In the genomic region with DNA sequence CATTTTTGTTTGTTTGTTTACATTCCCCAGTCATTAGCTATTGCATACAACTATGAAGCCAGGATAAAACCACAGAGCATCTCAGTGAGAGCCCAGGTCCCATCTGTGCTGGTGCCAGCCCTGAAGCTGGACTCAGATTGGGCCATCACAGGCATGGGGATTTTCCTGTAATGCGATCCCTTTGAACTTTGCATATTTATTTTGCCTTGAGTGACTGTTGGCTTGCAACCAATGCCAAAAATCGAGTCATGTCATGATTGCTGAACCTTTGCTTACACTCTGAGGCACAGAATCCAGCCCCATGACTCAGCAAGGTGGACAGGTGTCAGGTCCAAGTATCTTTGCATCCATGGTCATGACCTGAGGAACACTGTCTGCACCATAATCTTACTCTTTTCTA, we compare ENCODE assay signal across 15 cellular contexts. TPM values are rescaled to one million over a fixed set of nuclear protein-coding genes. Genes with fewer than 3 reads are reported as not detected.
DNase-seq lines count a peak whose midpoint lies in the region; FAIRE-seq and TF ChIP-seq lines count a peak whose summit lies in the region.
"Had no signal": no experiment of that assay in that cellular context is flagged by ENCODE, and none has a peak within 500 bp of the region (broad histone marks: within the 10 kb centered on the region; RNA-seq: fewer than 3 reads in every experiment).

No MANE protein-coding gene starts in this region.

- H3K9me3 Mint-ChIP-seq in T-helper 1 cell treated with Interleukin-12 subunit alpha and Interleukin-12 subunit beta and Interleukin-4 antibody, amounts not matched to agents 30 μg/mL and 1 μg/mL, for 36 hours, result peaks cover 14% of the 10 kb centered on the region

- H3K4me1 Mint-ChIP-seq in T-helper 1 cell treated with Interleukin-12 subunit alpha and Interleukin-12 subunit beta and Interleukin-4 antibody, amounts not matched to agents 30 μg/mL and 1 μg/mL, for 36 hours (ENCODE audit: low read depth), result peaks cover 38% of the 10 kb centered on the region

- no peaks in the 10 kb centered on the region for H3K27me3 Mint-ChIP-seq in T-helper 1 cell treated with Interleukin-12 subunit alpha and Interleukin-12 subunit beta and Interleukin-4 antibody, amounts not matched to agents 30 μg/mL and 1 μg/mL, for 36 hours (ENCODE audit: low read depth)
- H3K27me3 Mint-ChIP-seq: IgD-negative memory B cell had no signal

- no peak overlapping the region for H3K4me3 Mint-ChIP-seq in T-helper 1 cell treated with Interleukin-12 subunit alpha and Interleukin-12 subunit beta and Interleukin-4 antibody, amounts not matched to agents 30 μg/mL and 1 μg/mL, for 36 hours
- H3K4me3 Mint-ChIP-seq: activated T-cell treated with anti-CD3 and anti-CD28 coated beads, Interleukin-2, amount 50 U/mL, for 4 hours; IgD-negative memory B cell had no signal

- no peak for FAIRE-seq in urothelium cell line (lab: Jason Lieb, UNC)

- peaks cover 11% of the 10 kb centered on the region for H3K36me3 Mint-ChIP-seq in T-helper 1 cell treated with Interleukin-12 subunit alpha and Interleukin-12 subunit beta and Interleukin-4 antibody, amounts not matched to agents 30 μg/mL and 1 μg/mL, for 36 hours (ENCODE audit: low read depth)
- H3K36me3 Mint-ChIP-seq: IgD-negative memory B cell had no signal

- no peak for TF ChIP-seq CTCF in foreskin fibroblast (IDR thresholded peaks at IDR 0.05; ENCODE audit: low read depth, low read length)

- DNase-seq in T-helper 1 cell (no peak), RPMI7951 (ENCODE audit: low read depth) (peak; percentile 57), foreskin fibroblast (peak; percentile 3 to 6), urothelium cell line (ENCODE audit: low spot score) (peak; percentile 26), epidermal melanocyte (ENCODE audit: insufficient read length, low spot score) (no peak), NCI-H1694 treated with DMSO at 0.1 percent for 48 hours (lab: John Stamatoyannopoulos, UW) (no peak), SHP77 treated with DMSO at 0.1 percent for 48 hours (lab: John Stamatoyannopoulos, UW) (no peak)
- DNase-seq: activated CD4-positive, alpha-beta T cell treated with anti-CD3 and anti-CD28 coated beads for 48 hours; activated T-cell treated with anti-CD3 and anti-CD28 coated beads, Interleukin-2, amount 50 U/mL, for 4 hours; colonic mucosa; DND-41; NCI-H187; ovary had no signal

- H3K4me3 ChIP-seq in foreskin fibroblast (ENCODE audit: low read depth in 1 of 2, low read length in 2 of 2), result no peak overlapping the region
- H3K4me3 ChIP-seq: colonic mucosa, ovary had no signal

- peak overlapping the region; percentile 7 for H3K27ac Mint-ChIP-seq in T-helper 1 cell treated with Interleukin-12 subunit alpha and Interleukin-12 subunit beta and Interleukin-4 antibody, amounts not matched to agents 30 μg/mL and 1 μg/mL, for 36 hours
- H3K27ac Mint-ChIP-seq: IgD-negative memory B cell had no signal

RNA-seq across cellular contexts. Expression of a gene that starts 46.2 kb away (rescaled TPM):
- not detected in 2 replicates for total RNA-seq in RPMI7951 (2014; rRNA removed; shearing (Covaris generic))
- total RNA-seq: activated T-cell treated with anti-CD3 and anti-CD28 coated beads, Interleukin-2, amount 50 U/mL, for 4 hours; ovary had no signal

Comparison
In these comparisons a context has a peak if more than half of its experiments do, and no peak if none do; other contexts are left out.
1. DNase-seq: peak in RPMI7951 (single experiment), foreskin fibroblast (2 of 2) and urothelium cell line (single experiment); none in T-helper 1 cell (0 of 5), epidermal melanocyte (single experiment), NCI-H1694 treated with DMSO at 0.1 percent for 48 hours (single experiment) and SHP77 treated with DMSO at 0.1 percent for 48 hours (single experiment).